Comparison of ENCODE assay signal across 2 cellular contexts in genomic region chr19:46696052-46696451, GRCh38.
TF ChIP-seq lines count a peak whose summit lies in the region.

No MANE protein-coding gene starts in this region.

TF ChIP-seq in SK-N-SH, 30 proteins besides CTCF, POLR2A, EP300 and RAD21:
- TF ChIP-seq ZBTB33 (IDR thresholded peaks at IDR 0.05; ENCODE audit: borderline replicate concordance, low read depth), result no peak
- no peak for TF ChIP-seq RXRA (IDR thresholded peaks at IDR 0.05; ENCODE audit: borderline replicate concordance, low read depth)
- TF ChIP-seq NFIC (IDR thresholded peaks at IDR 0.05; ENCODE audit: borderline replicate concordance), result no peak
- no peak for TF ChIP-seq TCF12 (IDR thresholded peaks at IDR 0.05)
- TF ChIP-seq TAF1 (IDR thresholded peaks at IDR 0.05; ENCODE audit: borderline replicate concordance, low read depth, low read length), result no peak
- no peak for TF ChIP-seq ELF1 (IDR thresholded peaks at IDR 0.05)
- TF ChIP-seq NRF1 (IDR thresholded peaks at IDR 0.05; ENCODE audit: low read depth, low read length), result no peak
- no peak for TF ChIP-seq FOXJ3 (CRISPR knock-in tag; IDR thresholded peaks at IDR 0.05)
- no peak for TF ChIP-seq RCOR1 (IDR thresholded peaks at IDR 0.05; ENCODE audit: low read length)
- no peak for TF ChIP-seq USF1 (IDR thresholded peaks at IDR 0.05; ENCODE audit: borderline replicate concordance, low read depth)
- no peak for TF ChIP-seq GABPA (IDR thresholded peaks at IDR 0.05; ENCODE audit: low read depth)
- no peak for TF ChIP-seq PBX3 (IDR thresholded peaks at IDR 0.05)
- TF ChIP-seq MXI1 (IDR thresholded peaks at IDR 0.05; ENCODE audit: low read depth, low read length), result no peak
- TF ChIP-seq USF2 (IDR thresholded peaks at IDR 0.05; ENCODE audit: borderline replicate concordance, low read depth, low read length), result no peak
- no peak for TF ChIP-seq GATA2 (CRISPR knock-in tag; IDR thresholded peaks at IDR 0.05)

TF ChIP-seq in SK-N-SH treated with all-trans-retinoic acid at 6 μM for 48 hours, 23 proteins besides CTCF, POLR2A, EP300 and RAD21:
- TF ChIP-seq TSHZ2 (CRISPR knock-in tag; IDR thresholded peaks at IDR 0.05) (no peak), ZFP3 (CRISPR knock-in tag; IDR thresholded peaks at IDR 0.05) (no peak), ZNF565 (CRISPR knock-in tag; conservative IDR thresholded peaks at IDR 0.05; ENCODE audit: low read depth) (no peak), ESRRG (CRISPR knock-in tag; IDR thresholded peaks at IDR 0.05) (no peak), RARB (CRISPR knock-in tag; IDR thresholded peaks at IDR 0.05) (no peak), ZFP30 (CRISPR knock-in tag; IDR thresholded peaks at IDR 0.05) (no peak), CSRNP3 (CRISPR knock-in tag; IDR thresholded peaks at IDR 0.05) (no peak), CREB5 (CRISPR knock-in tag; IDR thresholded peaks at IDR 0.05; ENCODE audit: low read depth) (no peak), POU6F1 (CRISPR knock-in tag; IDR thresholded peaks at IDR 0.05; ENCODE audit: borderline replicate concordance, low read depth) (no peak), ISL1 (CRISPR knock-in tag; IDR thresholded peaks at IDR 0.05) (no peak), ARNTL (CRISPR knock-in tag; IDR thresholded peaks at IDR 0.05; ENCODE audit: borderline replicate concordance, low read depth) (no peak)
